20 cellular contexts compared by ENCODE assay signal in the genomic region with DNA sequence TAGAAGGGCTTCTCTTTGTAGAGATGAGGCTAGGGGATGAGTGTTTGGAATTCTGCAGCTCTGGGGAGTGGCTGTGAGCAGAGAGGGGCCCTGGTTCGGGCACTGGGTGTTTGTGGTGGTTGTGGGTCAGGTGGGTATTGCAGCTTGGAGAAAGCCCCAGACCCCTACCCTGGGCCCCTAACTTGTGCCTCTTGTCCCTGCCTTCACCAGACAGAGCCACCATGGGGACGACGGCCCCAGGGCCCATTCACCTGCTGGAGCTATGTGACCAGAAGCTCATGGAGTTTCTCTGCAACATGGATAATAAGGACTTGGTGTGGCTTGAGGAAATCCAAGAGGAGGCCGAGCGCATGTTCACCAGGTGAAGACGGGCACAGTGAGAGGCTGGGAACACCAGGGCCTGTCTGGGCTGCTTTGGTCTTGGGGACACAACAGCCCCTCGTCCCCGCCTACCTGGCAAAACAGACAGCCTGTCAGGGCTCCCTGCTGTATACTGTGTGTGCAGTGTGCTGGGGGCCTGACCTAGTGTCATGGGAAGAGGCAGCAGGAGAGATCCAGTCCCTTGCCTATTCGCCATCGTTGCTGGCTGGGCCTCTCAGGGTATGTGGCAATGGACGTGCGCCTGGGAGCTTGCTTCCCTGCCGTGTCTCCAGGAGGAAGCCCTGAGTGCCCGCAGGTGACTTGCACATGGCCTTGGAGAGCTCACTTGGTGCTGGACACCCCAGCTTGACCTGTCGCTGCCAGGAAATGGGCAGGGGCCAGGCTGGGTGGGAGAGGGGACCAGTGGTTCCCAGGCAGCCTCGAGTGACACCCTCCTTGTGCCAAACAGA. TPM values are rescaled to one million over a fixed set of nuclear protein-coding genes. Genes with fewer than 3 reads are reported as not detected.
DNase-seq lines count a peak whose midpoint lies in the region; TF ChIP-seq lines count a peak whose summit lies in the region.
"Had no signal": no experiment of that assay in that cellular context is flagged by ENCODE, and none has a peak within 500 bp of the region (broad histone marks: within the 10 kb centered on the region; RNA-seq: fewer than 3 reads in every experiment).

No MANE protein-coding gene starts in this region.

- peaks cover 17% of the 10 kb centered on the region for H3K4me1 Mint-ChIP-seq in endothelial cell (ENCODE audit: unreplicated experiment)

- H3K4me3 ChIP-seq in H7 (ENCODE audit: insufficient read depth, low read depth, low read length) (no peak overlapping the region), esophagus squamous epithelium (no peak overlapping the region)
- H3K4me3 ChIP-seq: GM23338 had no signal

- no peak for TF ChIP-seq POLR2A in esophagus squamous epithelium (IDR thresholded peaks at IDR 0.05)

- H3K27ac ChIP-seq in esophagus squamous epithelium, result no peak overlapping the region
- H3K27ac ChIP-seq: KMS-11 had no signal

- intact Hi-C loops in posterior vena cava (cut with DNase I) (no loop called here), esophagus squamous epithelium (cut with DNase I) (no loop called here)

- WGBS in esophagus squamous epithelium, 2 donors, result 86 to 96% methylated on average over 6 to 8 of the region's 16 CpGs

- H3K36me3 Mint-ChIP-seq in endothelial cell (ENCODE audit: low read depth, unreplicated experiment), result peaks cover 16% of the 10 kb centered on the region

- H3K4me1 ChIP-seq in esophagus squamous epithelium, result peaks cover 31 to 53% (median 33%) of the 10 kb centered on the region in 3 donors

- TF ChIP-seq CTCF in endothelial cell (IDR thresholded peaks at IDR 0.05; ENCODE audit: unreplicated experiment), result no peak
- TF ChIP-seq CTCF in esophagus squamous epithelium (IDR thresholded peaks at IDR 0.05), result no peak

- H3K27me3 Mint-ChIP-seq in endothelial cell (ENCODE audit: unreplicated experiment), result peaks cover 8% of the 10 kb centered on the region
- H3K27me3 Mint-ChIP-seq: B cell had no signal

- H3K27ac Mint-ChIP-seq in endothelial cell (ENCODE audit: unreplicated experiment), result no peak overlapping the region
- H3K27ac Mint-ChIP-seq: B cell, GM23338 had no signal

- H3K9me3 Mint-ChIP-seq in endothelial cell (ENCODE audit: unreplicated experiment), result no peaks in the 10 kb centered on the region
- H3K9me3 Mint-ChIP-seq: GM23338 had no signal

- peak overlapping the region; percentile 19 for H3K4me3 Mint-ChIP-seq in endothelial cell (ENCODE audit: unreplicated experiment)
- H3K4me3 Mint-ChIP-seq: B cell, GM23338 had no signal

- H3K9me3 ChIP-seq in esophagus squamous epithelium, result no peaks in the 10 kb centered on the region

- peak; percentile 1 for DNase-seq in activated CD4-positive, alpha-beta T cell treated with anti-CD3 and anti-CD28 coated beads for 48 hours
- no peak for DNase-seq in activated CD4-positive, alpha-beta T cell treated with anti-CD3 and anti-CD28 coated beads, Interleukin-2, amount 50 U/mL, for 4 hours
- DNase-seq in H7 (peak; percentile 8), endothelial cell (ENCODE audit: low spot score) (no peak), posterior vena cava (ENCODE audit: low spot score) (peak; percentile 75), esophagus squamous epithelium (lab: John Stamatoyannopoulos, UW) (no peak), NCI-H2227 treated with DMSO at 0.1 percent for 48 hours (lab: John Stamatoyannopoulos, UW) (no peak), putamen (ENCODE audit: low spot score) (no peak)
- DNase-seq: 8988T, COR-L47, GDM1, NCI-H1436, NCI-H1930, NCI-H345, NCI-H524 treated with DMSO at 0.1 percent for 48 hours, PC-3, RPMI8226 had no signal

- H3K36me3 ChIP-seq in H7 (replicated peaks; ENCODE audit: control insufficient read depth, insufficient read depth, low read length) (peaks cover 31% of the 10 kb centered on the region), esophagus squamous epithelium (peaks cover 25 to 43% (median 26%) of the 10 kb centered on the region in 3 donors)

- H3K27me3 ChIP-seq in H7 (ENCODE audit: control insufficient read depth, insufficient read depth, low read length), result no peaks in the 10 kb centered on the region
- H3K27me3 ChIP-seq in esophagus squamous epithelium, result no peaks in the 10 kb centered on the region

RNA-seq across cellular contexts. Expression of a gene that starts 4.3 kb away (rescaled TPM):
- total RNA-seq in H7 (2014; rRNA removed; shearing (Covaris generic)), result 96.8 and 107 TPM in 2 replicates
- 26.0 TPM for total RNA-seq in endothelial cell (ENCODE audit: unreplicated experiment)
- total RNA-seq in posterior vena cava, result 10 to 100 TPM; 11.8 to 22.4 TPM
- total RNA-seq in esophagus squamous epithelium, result 10 to 100 TPM; 33.8 to 84.0 (median 53.1) TPM

Comparison
In these comparisons a context has a peak if more than half of its experiments do, and no peak if none do; other contexts are left out.
1. DNase-seq: peak in activated CD4-positive, alpha-beta T cell treated with anti-CD3 and anti-CD28 coated beads for 48 hours (single experiment), H7 (single experiment) and posterior vena cava (single experiment); none in activated CD4-positive, alpha-beta T cell treated with anti-CD3 and anti-CD28 coated beads, Interleukin-2, amount 50 U/mL, for 4 hours (0 of 2), endothelial cell (single experiment), esophagus squamous epithelium (single experiment), NCI-H2227 treated with DMSO at 0.1 percent for 48 hours (single experiment) and putamen (single experiment).